In the genomic region with DNA sequence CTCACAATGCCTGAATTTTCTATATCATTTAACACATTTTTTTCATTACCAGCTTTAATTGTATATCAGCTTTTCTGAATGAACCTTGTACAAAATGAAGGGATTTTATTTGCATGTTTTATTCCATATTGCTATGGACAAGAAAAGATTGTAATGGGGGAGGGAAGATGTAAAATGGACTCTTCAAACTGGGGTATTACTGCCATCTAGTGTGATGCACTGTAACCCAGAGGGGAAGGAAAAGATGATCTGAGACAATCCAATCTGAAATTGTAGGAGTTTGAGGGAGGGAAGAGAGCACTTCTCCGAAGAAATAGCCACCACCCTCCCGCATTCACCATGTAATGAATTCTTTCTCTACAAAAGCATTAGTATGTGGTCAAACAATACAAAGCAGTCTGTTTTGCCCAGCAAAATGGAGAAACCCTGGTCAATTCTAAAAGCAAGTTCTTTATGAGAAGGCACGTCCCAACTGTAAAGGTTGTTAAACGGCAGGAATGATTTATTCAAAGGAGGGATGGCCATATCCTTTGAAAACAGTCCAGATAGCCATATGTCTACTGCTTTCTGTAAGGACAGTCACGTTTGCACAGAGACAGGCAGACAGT, we compare ENCODE assay signal across 1 cellular context.
TF ChIP-seq lines count a peak whose summit lies in the region.

No MANE protein-coding gene starts in this region.

TF ChIP-seq in GM23338, 12 proteins besides CTCF, POLR2A, EP300 and RAD21 (continued from another document):
- TF ChIP-seq, protein P1, sequence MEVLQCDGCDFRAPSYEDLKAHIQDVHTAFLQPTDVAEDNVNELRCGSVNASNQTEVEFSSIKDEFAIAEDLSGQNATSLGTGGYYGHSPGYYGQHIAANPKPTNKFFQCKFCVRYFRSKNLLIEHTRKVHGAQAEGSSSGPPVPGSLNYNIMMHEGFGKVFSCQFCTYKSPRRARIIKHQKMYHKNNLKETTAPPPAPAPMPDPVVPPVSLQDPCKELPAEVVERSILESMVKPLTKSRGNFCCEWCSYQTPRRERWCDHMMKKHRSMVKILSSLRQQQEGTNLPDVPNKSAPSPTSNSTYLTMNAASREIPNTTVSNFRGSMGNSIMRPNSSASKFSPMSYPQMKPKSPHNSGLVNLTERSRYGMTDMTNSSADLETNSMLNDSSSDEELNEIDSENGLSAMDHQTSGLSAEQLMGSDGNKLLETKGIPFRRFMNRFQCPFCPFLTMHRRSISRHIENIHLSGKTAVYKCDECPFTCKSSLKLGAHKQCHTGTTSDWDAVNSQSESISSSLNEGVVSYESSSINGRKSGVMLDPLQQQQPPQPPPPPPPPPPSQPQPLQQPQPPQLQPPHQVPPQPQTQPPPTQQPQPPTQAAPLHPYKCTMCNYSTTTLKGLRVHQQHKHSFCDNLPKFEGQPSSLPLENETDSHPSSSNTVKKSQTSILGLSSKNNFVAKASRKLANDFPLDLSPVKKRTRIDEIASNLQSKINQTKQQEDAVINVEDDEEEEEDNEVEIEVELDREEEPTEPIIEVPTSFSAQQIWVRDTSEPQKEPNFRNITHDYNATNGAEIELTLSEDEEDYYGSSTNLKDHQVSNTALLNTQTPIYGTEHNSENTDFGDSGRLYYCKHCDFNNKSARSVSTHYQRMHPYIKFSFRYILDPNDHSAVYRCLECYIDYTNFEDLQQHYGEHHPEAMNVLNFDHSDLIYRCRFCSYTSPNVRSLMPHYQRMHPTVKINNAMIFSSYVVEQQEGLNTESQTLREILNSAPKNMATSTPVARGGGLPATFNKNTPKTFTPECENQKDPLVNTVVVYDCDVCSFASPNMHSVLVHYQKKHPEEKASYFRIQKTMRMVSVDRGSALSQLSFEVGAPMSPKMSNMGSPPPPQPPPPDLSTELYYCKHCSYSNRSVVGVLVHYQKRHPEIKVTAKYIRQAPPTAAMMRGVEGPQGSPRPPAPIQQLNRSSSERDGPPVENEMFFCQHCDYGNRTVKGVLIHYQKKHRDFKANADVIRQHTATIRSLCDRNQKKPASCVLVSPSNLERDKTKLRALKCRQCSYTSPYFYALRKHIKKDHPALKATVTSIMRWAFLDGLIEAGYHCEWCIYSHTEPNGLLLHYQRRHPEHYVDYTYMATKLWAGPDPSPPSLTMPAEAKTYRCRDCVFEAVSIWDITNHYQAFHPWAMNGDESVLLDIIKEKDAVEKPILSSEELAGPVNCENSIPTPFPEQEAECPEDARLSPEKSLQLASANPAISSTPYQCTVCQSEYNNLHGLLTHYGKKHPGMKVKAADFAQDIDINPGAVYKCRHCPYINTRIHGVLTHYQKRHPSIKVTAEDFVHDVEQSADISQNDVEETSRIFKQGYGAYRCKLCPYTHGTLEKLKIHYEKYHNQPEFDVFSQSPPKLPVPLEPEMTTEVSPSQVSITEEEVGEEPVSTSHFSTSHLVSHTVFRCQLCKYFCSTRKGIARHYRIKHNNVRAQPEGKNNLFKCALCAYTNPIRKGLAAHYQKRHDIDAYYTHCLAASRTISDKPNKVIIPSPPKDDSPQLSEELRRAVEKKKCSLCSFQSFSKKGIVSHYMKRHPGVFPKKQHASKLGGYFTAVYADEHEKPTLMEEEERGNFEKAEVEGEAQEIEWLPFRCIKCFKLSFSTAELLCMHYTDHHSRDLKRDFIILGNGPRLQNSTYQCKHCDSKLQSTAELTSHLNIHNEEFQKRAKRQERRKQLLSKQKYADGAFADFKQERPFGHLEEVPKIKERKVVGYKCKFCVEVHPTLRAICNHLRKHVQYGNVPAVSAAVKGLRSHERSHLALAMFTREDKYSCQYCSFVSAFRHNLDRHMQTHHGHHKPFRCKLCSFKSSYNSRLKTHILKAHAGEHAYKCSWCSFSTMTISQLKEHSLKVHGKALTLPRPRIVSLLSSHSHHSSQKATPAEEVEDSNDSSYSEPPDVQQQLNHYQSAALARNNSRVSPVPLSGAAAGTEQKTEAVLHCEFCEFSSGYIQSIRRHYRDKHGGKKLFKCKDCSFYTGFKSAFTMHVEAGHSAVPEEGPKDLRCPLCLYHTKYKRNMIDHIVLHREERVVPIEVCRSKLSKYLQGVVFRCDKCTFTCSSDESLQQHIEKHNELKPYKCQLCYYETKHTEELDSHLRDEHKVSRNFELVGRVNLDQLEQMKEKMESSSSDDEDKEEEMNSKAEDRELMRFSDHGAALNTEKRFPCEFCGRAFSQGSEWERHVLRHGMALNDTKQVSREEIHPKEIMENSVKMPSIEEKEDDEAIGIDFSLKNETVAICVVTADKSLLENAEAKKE (CRISPR knock-in tag; IDR thresholded peaks at IDR 0.05): no peak
